In genomic region chr17:57818066-57818465, GRCh38 we compare ENCODE assay signal across 21 cellular contexts.
"Had no signal": no experiment of that assay in that cellular context is flagged by ENCODE, and none has a peak within 500 bp of the region (broad histone marks: within the 10 kb centered on the region; RNA-seq: fewer than 3 reads in every experiment).

No MANE protein-coding gene starts in this region.

- DNase-seq: activated CD4-positive, alpha-beta memory T cell treated with anti-CD3 and anti-CD28 coated beads, Interleukin-2, amount 10 ng/mL, durations not matched to agents 7 days and 5 days; activated CD4-positive, alpha-beta T cell treated with anti-CD3 and anti-CD28 coated beads for 1 hour; activated CD4-positive, alpha-beta T cell treated with anti-CD3 and anti-CD28 coated beads for 4 hours; activated CD4-positive, alpha-beta T cell treated with anti-CD3 and anti-CD28 coated beads, Interleukin-2, amount 10 ng/mL, durations not matched to agents 7 days and 5 days; activated CD4-positive, alpha-beta T cell treated with anti-CD3 and anti-CD28 coated beads, Interleukin-2, amount 50 U/mL, for 4 hours; activated CD8-positive, alpha-beta memory T cell treated with anti-CD3 and anti-CD28 coated beads, Interleukin-2, amount 50 U/mL, for 48 hours; activated gamma-delta T cell; activated naive CD4-positive, alpha-beta T cell; activated naive CD4-positive, alpha-beta T cell treated with anti-CD3 and anti-CD28 coated beads, Interleukin-2, amount 10 ng/mL, durations not matched to agents 7 days and 5 days; activated naive CD8-positive, alpha-beta T cell treated with anti-CD3 and anti-CD28 coated beads, Interleukin-2, amount 10 ng/mL, durations not matched to agents 7 days and 5 days; activated T-cell treated with anti-CD3 and anti-CD28 coated beads for 4 hours; activated T-cell treated with anti-CD3 and anti-CD28 coated beads, Interleukin-2, amount 50 U/mL, for 24 hours; activated T-cell treated with anti-CD3 and anti-CD28 coated beads, Interleukin-2, amount 50 U/mL, for 72 hours; central memory CD4-positive, alpha-beta T cell; dorsolateral prefrontal cortex; effector CD8-positive, alpha-beta T cell; foreskin keratinocyte; gastrocnemius medialis; heart right ventricle; T-helper 1 cell; T-helper 2 cell had no signal
